In genomic region chr2:54512183-54512582, GRCh38 we compare ENCODE assay signal across 24 cellular contexts. TPM values are rescaled to one million over a fixed set of nuclear protein-coding genes. Genes with fewer than 3 reads are reported as not detected.
A peak's percentile ranks its signal among the peaks of the same experiment; 100 is the strongest.
DNase-seq lines count a peak whose midpoint lies in the region; ATAC-seq, FAIRE-seq and TF ChIP-seq lines count a peak whose summit lies in the region.
"Had no signal": no experiment of that assay in that cellular context is flagged by ENCODE, and none has a peak within 500 bp of the region (broad histone marks: within the 10 kb centered on the region; RNA-seq: fewer than 3 reads in every experiment).

No MANE protein-coding gene starts in this region.

- no peak overlapping the region for H3K4me3 ChIP-seq in right lobe of liver
- H3K4me3 ChIP-seq in HepG2 (replicated peaks in 1 of 3; ENCODE audit: insufficient read depth in 1 of 3, low read depth in 2 of 3, low read length in 3 of 3) = no peak overlapping the region
- no peak overlapping the region for H3K4me3 ChIP-seq in psoas muscle
- no peak overlapping the region for H3K4me3 ChIP-seq in subcutaneous abdominal adipose tissue (ENCODE audit: low read depth in 1 of 5, low read length in 5 of 5)
- H3K4me3 ChIP-seq in small intestine (ENCODE audit: low read depth in 1 of 2, low read length in 2 of 2) = no peak overlapping the region
- H3K4me3 ChIP-seq: A549; BLaER1 treated with 17β-estradiol and CSF1 and Interleukin-3, amounts not matched to agents 10 nM and 100 nM had no signal

- CTCF ChIA-PET in HepG2 (lab: Yijun Ruan, JAX; ENCODE audit: low intra/inter-chr PET ratio, low total read pairs) = no interaction called here

- WGBS in right lobe of liver (ENCODE audit: insufficient coverage, low coverage, low lambda C conversion rate, missing lambda C conversion rate) = 47% methylated on average over 3 of the region's 3 CpGs
- 85% methylated on average over 3 of the region's 3 CpGs for WGBS in HepG2 (ENCODE audit: low lambda C conversion rate)
- WGBS in psoas muscle, 3 donors = 80 to 84% (median 81%) methylated on average over 3 of the region's 3 CpGs
- 79 to 90% (median 88%) methylated on average over 3 of the region's 3 CpGs for WGBS in small intestine, 3 donors

- H3K4me1 Mint-ChIP-seq in glutamatergic neuron (ENCODE audit: low read depth, unreplicated experiment) = peaks cover 18% of the 10 kb centered on the region
- H3K4me1 Mint-ChIP-seq: B cell had no signal

- no peaks in the 10 kb centered on the region for H3K27me3 Mint-ChIP-seq in glutamatergic neuron (ENCODE audit: unreplicated experiment)
- H3K27me3 Mint-ChIP-seq: B cell; CD4-positive, alpha-beta T cell had no signal

- no peak for TF ChIP-seq EP300 in HepG2 (IDR thresholded peaks at IDR 0.05; ENCODE audit: low read depth in 2 of 2, low read length in 2 of 2)
- no peak for TF ChIP-seq EP300 in HepG2 (CRISPR knock-in tag; IDR thresholded peaks at IDR 0.05; ENCODE audit: borderline replicate concordance)

- H3K9ac ChIP-seq in HepG2 (ENCODE audit: insufficient read depth, low read depth, low read length) = no peak overlapping the region
- H3K9ac ChIP-seq in subcutaneous abdominal adipose tissue (ENCODE audit: low read length in 5 of 5) = no peak overlapping the region
- H3K9ac ChIP-seq: BLaER1 treated with 17β-estradiol and CSF1 and Interleukin-3, amounts not matched to agents 10 nM and 100 nM had no signal

- H3K27ac ChIP-seq in right lobe of liver (no peak overlapping the region), HepG2 (ENCODE audit: extremely low read length, insufficient read depth, low read length) (no peak overlapping the region), psoas muscle (peak overlapping the region; percentile 10), subcutaneous abdominal adipose tissue (ENCODE audit: low read depth, low read length) (peak overlapping the region; percentile 49), small intestine (ENCODE audit: low read depth in 1 of 2, low read length in 1 of 2) (no peak overlapping the region)
- H3K27ac ChIP-seq: 22Rv1; A549; BLaER1 treated with 17β-estradiol and CSF1 and Interleukin-3, amounts not matched to agents 10 nM and 100 nM; C4-2B had no signal

- TF ChIP-seq CTCF in right lobe of liver (IDR thresholded peaks at IDR 0.05) = no peak
- no peak for TF ChIP-seq CTCF in HepG2 (CRISPR knock-in tag; IDR thresholded peaks at IDR 0.05)
- TF ChIP-seq CTCF in glutamatergic neuron (IDR thresholded peaks at IDR 0.05; ENCODE audit: partially characterized antibody, unreplicated experiment) = no peak
- TF ChIP-seq CTCF in psoas muscle (IDR thresholded peaks at IDR 0.05) = no peak

- no peak overlapping the region for H2AFZ ChIP-seq in HepG2 (ENCODE audit: low read length)

- no peaks in the 10 kb centered on the region for H3K27me3 ChIP-seq in right lobe of liver
- no peaks in the 10 kb centered on the region for H3K27me3 ChIP-seq in HepG2 (ENCODE audit: control insufficient read depth in 1 of 2, insufficient read depth in 2 of 2, low read length in 2 of 2)
- H3K27me3 ChIP-seq in psoas muscle (ENCODE audit: insufficient read depth in 3 of 3, low read length in 2 of 3) = no peaks in the 10 kb centered on the region
- H3K27me3 ChIP-seq in subcutaneous abdominal adipose tissue (ENCODE audit: control insufficient read depth in 5 of 5, insufficient read depth in 4 of 5, low read length in 5 of 5) = no peaks in the 10 kb centered on the region
- H3K27me3 ChIP-seq in small intestine (ENCODE audit: control insufficient read depth in 2 of 2, insufficient read depth in 2 of 2, low read length in 2 of 2) = no peaks in the 10 kb centered on the region
- H3K27me3 ChIP-seq: BLaER1 treated with 17β-estradiol and CSF1 and Interleukin-3, amounts not matched to agents 10 nM and 100 nM had no signal

- in situ Hi-C loops in HepG2 (cut with HindIII; ENCODE audit: extremely low pct_ligation_motif_present, low pct_unique_long_range_greater_than_20kb) = no loop called here

- TF ChIP-seq RAD21 in HepG2 (CRISPR knock-in tag; IDR thresholded peaks at IDR 0.05) = no peak

- no peak for FAIRE-seq in HepG2 (lab: Jason Lieb, UNC)
- no peak for FAIRE-seq in small intestine (lab: Jason Lieb, UNC)
- FAIRE-seq: A549, D721Med, G401.6, GM12891, GM19239 had no signal

- H3K9me3 ChIP-seq in right lobe of liver = no peaks in the 10 kb centered on the region
- no peaks in the 10 kb centered on the region for H3K9me3 ChIP-seq in HepG2 (ENCODE audit: low read length)
- H3K9me3 ChIP-seq in psoas muscle = no peaks in the 10 kb centered on the region
- H3K9me3 ChIP-seq in subcutaneous abdominal adipose tissue (ENCODE audit: control insufficient read depth in 5 of 5, low read length in 5 of 5) = no peaks in the 10 kb centered on the region
- no peaks in the 10 kb centered on the region for H3K9me3 ChIP-seq in small intestine (ENCODE audit: control insufficient read depth, low read depth)
- H3K9me3 ChIP-seq: A549, Caco-2 had no signal

- peak; percentile 27 to 55 (median 48) for ATAC-seq in right lobe of liver
- no peak for ATAC-seq in HepG2
- no peak for ATAC-seq in psoas muscle
- ATAC-seq: A549; CD8-positive, alpha-beta T cell had no signal

- TF ChIP-seq POLR2A in right lobe of liver (IDR thresholded peaks at IDR 0.05) = no peak
- no peak for TF ChIP-seq POLR2A in HepG2 (IDR thresholded peaks at IDR 0.05; ENCODE audit: insufficient read depth in 1 of 2, low read depth in 2 of 2, low read length in 2 of 2)

- peaks cover 12% of the 10 kb centered on the region for H4K20me1 ChIP-seq in HepG2 (ENCODE audit: insufficient read depth, low read length)
- H4K20me1 ChIP-seq: BLaER1 treated with 17β-estradiol and CSF1 and Interleukin-3, amounts not matched to agents 10 nM and 100 nM had no signal

- no peak overlapping the region for H3K4me2 ChIP-seq in HepG2 (ENCODE audit: low read depth, low read length)
- H3K4me2 ChIP-seq: A549 had no signal

- H3K4me3 Mint-ChIP-seq in glutamatergic neuron (ENCODE audit: unreplicated experiment) = no peak overlapping the region
- H3K4me3 Mint-ChIP-seq: B cell; CD4-positive, alpha-beta T cell; CD8-positive, alpha-beta T cell had no signal

- no peaks in the 10 kb centered on the region for H3K36me3 Mint-ChIP-seq in glutamatergic neuron (ENCODE audit: unreplicated experiment)
- H3K36me3 Mint-ChIP-seq: CD8-positive, alpha-beta T cell had no signal

- H3K36me3 ChIP-seq in right lobe of liver (no peaks in the 10 kb centered on the region), HepG2 (replicated peaks in 1 of 2; ENCODE audit: control insufficient read depth in 1 of 2, insufficient read depth in 2 of 2, low read length in 2 of 2) (peaks cover 0 to 7% of the 10 kb centered on the region in 2 experiments; a peak in 3 of 5 replicates), psoas muscle (ENCODE audit: insufficient read depth in 1 of 2, low read depth in 1 of 2) (no peaks in the 10 kb centered on the region), subcutaneous abdominal adipose tissue (ENCODE audit: control insufficient read depth in 5 of 5, insufficient read depth in 5 of 5, low read length in 5 of 5) (peaks cover 0 to 7% (median 0%) of the 10 kb centered on the region in 5 donors), small intestine (ENCODE audit: control insufficient read depth in 2 of 2, insufficient read depth in 2 of 2, low read length in 2 of 2) (no peaks in the 10 kb centered on the region)
- H3K36me3 ChIP-seq: BLaER1 treated with 17β-estradiol and CSF1 and Interleukin-3, amounts not matched to agents 10 nM and 100 nM had no signal

- peak overlapping the region; percentile 50 for H3K27ac Mint-ChIP-seq in glutamatergic neuron (ENCODE audit: unreplicated experiment)
- H3K27ac Mint-ChIP-seq: B cell; CD4-positive, alpha-beta T cell; CD8-positive, alpha-beta T cell had no signal

- POLR2A ChIA-PET in HepG2 (lab: Yijun Ruan, JAX) = no interaction called here

- peaks cover 82% of the 10 kb centered on the region for H3K79me2 ChIP-seq in HepG2 (ENCODE audit: insufficient read depth, low read length)

- DNase-seq in right lobe of liver (no peak), HepG2 (ENCODE audit: low spot score) (no peak), glutamatergic neuron (no peak), psoas muscle (no peak), pons (ENCODE audit: low spot score) (no peak), small intestine (no peak), head of caudate nucleus (no peak)
- DNase-seq: AML-193; Caco-2; Calu3; CD4-positive, alpha-beta T cell; CD8-positive, alpha-beta T cell; DMS79 treated with DMSO at 0.1 percent for 48 hours; GF-D8 had no signal

- no TSS peak for BruUV-seq in HepG2 (replicated peaks; lab: Mats Ljungman, UMichigan)

- intact Hi-C loops in right lobe of liver (cut with DNase I) = no loop called here
- intact Hi-C loops in HepG2 (cut with micrococcal nuclease; ENCODE audit: unreplicated experiment) = no loop called here
- intact Hi-C loops in psoas muscle (cut with DNase I) = loop anchor here in 1 of 2 donors (10.0 kb wide), 1 partner anchor 407 kb away; no protein-coding TSS in a partner anchor
- intact Hi-C loops in head of caudate nucleus (cut with DNase I) = no loop called here

- no peaks in the 10 kb centered on the region for H3K9me3 Mint-ChIP-seq in glutamatergic neuron (ENCODE audit: unreplicated experiment)
- H3K9me3 Mint-ChIP-seq: CD4-positive, alpha-beta T cell; CD8-positive, alpha-beta T cell had no signal

- H3K4me1 ChIP-seq in right lobe of liver (peaks cover 0 to 14% (median 7%) of the 10 kb centered on the region in 4 donors), HepG2 (ENCODE audit: insufficient read depth, low read length) (peaks cover 13% of the 10 kb centered on the region), psoas muscle (peaks cover 43% of the 10 kb centered on the region), subcutaneous abdominal adipose tissue (ENCODE audit: control insufficient read depth in 5 of 5, insufficient read depth in 5 of 5, low read length in 5 of 5) (peaks cover 2 to 46% (median 38%) of the 10 kb centered on the region in 5 donors), small intestine (ENCODE audit: control insufficient read depth in 2 of 2, insufficient read depth in 1 of 2, low read depth in 1 of 2, low read length in 1 of 2) (peaks cover 0 to 4% of the 10 kb centered on the region in 2 donors)
- H3K4me1 ChIP-seq: A549 had no signal

RNA-seq across cellular contexts. Expression of gene SPTBN1, which starts 56.1 kb away (rescaled TPM):
- total RNA-seq in right lobe of liver (100 to 1,000 TPM; 107 to 315 (median 227) TPM), HepG2 (2016; rRNA removed; fragmentation: Illumina TruSeq; extraction: Trizol) (139 and 299 TPM in 2 replicates), glutamatergic neuron (ENCODE audit: unreplicated experiment) (385 TPM), psoas muscle (100 to 1,000 TPM in 1 of 4 donors, 10 to 100 TPM in 3; 87.8 to 180 (median 96.2) TPM)
- 7.6 and 9.0 TPM in 2 replicates for total RNA-seq in HepG2 (2016; cell fraction: cytosol; rRNA removed; fragmentation: Illumina TruSeq; extraction: Trizol; ENCODE audit: low read depth)
- total RNA-seq in HepG2 (2016; cell fraction: insoluble cytoplasmic fraction; rRNA removed; fragmentation: Illumina TruSeq; extraction: Trizol) = 109 and 295 TPM in 2 replicates
- total RNA-seq in HepG2 (2016; cell fraction: membrane; rRNA removed; fragmentation: Illumina TruSeq; extraction: Trizol) = 27.1 and 31.5 TPM in 2 replicates
- 441 and 497 TPM in 2 replicates for total RNA-seq in HepG2 (2016; cell fraction: nucleus; rRNA removed; fragmentation: Illumina TruSeq; extraction: Trizol)
- polyA plus RNA-seq in HepG2 (2011; rRNA removed) (123 and 127 TPM in 2 replicates), psoas muscle (10 to 100 TPM; 22.9 to 56.1 (median 32.9) TPM), small intestine (10 to 100 TPM; 27.1 to 69.8 (median 32.4) TPM)
- 37.4 and 38.8 TPM in 2 replicates for polyA plus RNA-seq in HepG2 (2011; cell fraction: cytosol; rRNA removed)
- 594 and 623 TPM in 2 replicates for polyA plus RNA-seq in HepG2 (2011; cell fraction: nucleus; rRNA removed)
- polyA plus RNA-seq in HepG2 (2012) = 212 and 223 TPM in 2 replicates
- 3.3 and 4.0 TPM in 2 replicates for polyA plus RNA-seq in HepG2 (2016; cell fraction: cytosol; fragmentation: Illumina TruSeq; extraction: Trizol; ENCODE audit: low read depth)
- polyA plus RNA-seq in HepG2 (2016; cell fraction: insoluble cytoplasmic fraction; fragmentation: Illumina TruSeq; extraction: Trizol; ENCODE audit: low read depth) = 55.3 and 74.4 TPM in 2 replicates
- 9.0 and 11.0 TPM in 2 replicates for polyA plus RNA-seq in HepG2 (2016; cell fraction: membrane; fragmentation: Illumina TruSeq; extraction: Trizol; ENCODE audit: low read depth)
- 381 and 401 TPM in 2 replicates for polyA plus RNA-seq in HepG2 (2016; cell fraction: nucleus; fragmentation: Illumina TruSeq; extraction: Trizol; ENCODE audit: insufficient read depth, low read depth)
- polyA minus RNA-seq in HepG2 (2011; rRNA and poly(A)+ RNA removed; ENCODE audit: low replicate concordance) = 53.9 and 245 TPM in 2 replicates
- polyA minus RNA-seq in HepG2 (2011; cell fraction: cytosol; rRNA and poly(A)+ RNA removed) = 129 and 133 TPM in 2 replicates
- 957 and 1,039 TPM in 2 replicates for polyA minus RNA-seq in HepG2 (2011; cell fraction: nucleus; rRNA and poly(A)+ RNA removed)

Comparison
In these comparisons a context has a peak if more than half of its experiments do, and no peak if none do; other contexts are left out.
1. ATAC-seq: peak in right lobe of liver (4 of 4); none in HepG2 (single experiment) and psoas muscle (0 of 4).
2. H3K27ac ChIP-seq: peak in psoas muscle (single experiment) and subcutaneous abdominal adipose tissue (single experiment); none in right lobe of liver (0 of 3), HepG2 (single experiment) and small intestine (0 of 2).